ENCODE assay signal across 9 cellular contexts in genomic region chr20:21099653-21100589, GRCh38. TPM values are rescaled to one million over a fixed set of nuclear protein-coding genes. Genes with fewer than 3 reads are reported as not detected.
A peak's percentile ranks its signal among the peaks of the same experiment; 100 is the strongest.
DNase-seq lines count a peak whose midpoint lies in the region; ATAC-seq and TF ChIP-seq lines count a peak whose summit lies in the region.
"Had no signal": no experiment of that assay in that cellular context is flagged by ENCODE, and none has a peak within 500 bp of the region (broad histone marks: within the 10 kb centered on the region; RNA-seq: fewer than 3 reads in every experiment).

No MANE protein-coding gene starts in this region.

- H3K79me2 ChIP-seq in GM23248 (ENCODE audit: insufficient read depth), result no peaks in the 10 kb centered on the region

- H3K27me3 Mint-ChIP-seq in activated T-cell treated with anti-CD3 and anti-CD28 coated beads, Interleukin-2, amount 50 U/mL, for 72 hours (ENCODE audit: low read depth), result peaks cover 86% of the 10 kb centered on the region

- no peak overlapping the region for H3K27ac ChIP-seq in GM23248
- H3K27ac ChIP-seq in heart left ventricle, result peak overlapping the region in 1 of 12 donors; percentile 80
- peak overlapping the region in 1 of 4 donors; percentile 55 for H3K27ac ChIP-seq in gastrocnemius medialis

- in situ Hi-C loops in GM23248 (cut with MboI), result loop anchor here (10.0 kb wide), 1 partner anchor 65 kb away; no protein-coding TSS in a partner anchor
- in situ Hi-C loops in gastrocnemius medialis (cut with MboI; ENCODE audit: low sequenced_read_pairs in 4 of 4), result no loop called here

- H3K9me2 ChIP-seq in GM23248 (ENCODE audit: insufficient read depth), result no peaks in the 10 kb centered on the region

- no peaks in the 10 kb centered on the region for H3K4me1 ChIP-seq in GM23248 (ENCODE audit: insufficient read depth)
- peaks cover 0 to 41% (median 30%) of the 10 kb centered on the region in 12 donors for H3K4me1 ChIP-seq in heart left ventricle
- peaks cover 16 to 42% of the 10 kb centered on the region in 2 donors for H3K4me1 ChIP-seq in gastrocnemius medialis

- H3K9me3 Mint-ChIP-seq in activated T-cell treated with anti-CD3 and anti-CD28 coated beads, Interleukin-2, amount 50 U/mL, for 72 hours, result no peaks in the 10 kb centered on the region

- no peaks in the 10 kb centered on the region for H3K36me3 Mint-ChIP-seq in activated T-cell treated with anti-CD3 and anti-CD28 coated beads, Interleukin-2, amount 50 U/mL, for 72 hours (ENCODE audit: insufficient read depth in 2 of 2)

- peaks cover 40% of the 10 kb centered on the region for H3K4me1 Mint-ChIP-seq in activated T-cell treated with anti-CD3 and anti-CD28 coated beads, Interleukin-2, amount 50 U/mL, for 72 hours (ENCODE audit: low read depth)

- H3F3A ChIP-seq in GM23248 (ENCODE audit: insufficient read depth), result no peaks in the 10 kb centered on the region

- 13 to 17% methylated on average over 44 to 48 of the region's 48 CpGs for WGBS in GM23248 (ENCODE audit: low coverage in 1 of 2, low lambda C conversion rate in 2 of 2, missing lambda C conversion rate in 2 of 2), 2 experiments
- WGBS in heart left ventricle, 4 donors, result 3 to 4% (median 3%) methylated on average over 48 of the region's 48 CpGs

- peak overlapping the region; percentile 45 for H3K4me2 ChIP-seq in GM23248 (ENCODE audit: unreplicated experiment)

- intact Hi-C loops in heart left ventricle (cut with DNase I) (loop anchor here in 1 of 10 donors (10.0 kb wide), 1 partner anchor 235 kb away; no protein-coding TSS in a partner anchor), gastrocnemius medialis (cut with DNase I; ENCODE audit: low total_unique reads) (loop anchor here (10.0 kb wide), 2 partner anchors 215 to 405 kb away; no protein-coding TSS in a partner anchor)

- no peaks in the 10 kb centered on the region for H4K20me1 ChIP-seq in GM23248 (ENCODE audit: insufficient read depth)

- no peaks in the 10 kb centered on the region for H3K9me3 ChIP-seq in GM23248 (ENCODE audit: low read depth)
- H3K9me3 ChIP-seq in heart left ventricle, result no peaks in the 10 kb centered on the region
- H3K9me3 ChIP-seq in gastrocnemius medialis, result no peaks in the 10 kb centered on the region

- H3K36me3 ChIP-seq in GM23248 (ENCODE audit: low read depth) (no peaks in the 10 kb centered on the region), heart left ventricle (no peaks in the 10 kb centered on the region), gastrocnemius medialis (no peaks in the 10 kb centered on the region)

- TF ChIP-seq CTCF in heart left ventricle (IDR thresholded peaks at IDR 0.05), result no peak
- no peak for TF ChIP-seq CTCF in gastrocnemius medialis (IDR thresholded peaks at IDR 0.05 in 4 of 5, conservative IDR thresholded peaks at IDR 0.05 in 1 of 5)

- H3K4me3 Mint-ChIP-seq in activated T-cell treated with anti-CD3 and anti-CD28 coated beads, Interleukin-2, amount 50 U/mL, for 72 hours, result peak overlapping the region; percentile 92 to 98

- H3K27me3 ChIP-seq in GM23248 (replicated peaks; ENCODE audit: insufficient read depth), result peaks cover 86% of the 10 kb centered on the region
- peaks cover 51 to 100% (median 85%) of the 10 kb centered on the region in 9 donors for H3K27me3 ChIP-seq in heart left ventricle
- H3K27me3 ChIP-seq in gastrocnemius medialis, result peaks cover 66 to 83% (median 79%) of the 10 kb centered on the region in 3 donors

- H3K4me3 ChIP-seq in GM23248 (0 out of 2 replicates have a peak overlapping the region, but pooled peaks have one; percentile 25), heart left ventricle (peak overlapping the region; percentile 8 to 66 (median 48)), gastrocnemius medialis (peak overlapping the region; percentile 43 to 59 (median 46))

- H2AFZ ChIP-seq in GM23248, result no peak overlapping the region

- H3K27ac Mint-ChIP-seq in activated T-cell treated with anti-CD3 and anti-CD28 coated beads, Interleukin-2, amount 50 U/mL, for 72 hours, result peak overlapping the region; percentile 96

- TF ChIP-seq POLR2A in heart left ventricle (IDR thresholded peaks at IDR 0.05) (no peak), gastrocnemius medialis (IDR thresholded peaks at IDR 0.05) (no peak)

- no peak overlapping the region for H3K9ac ChIP-seq in GM23248

- peak; percentile 40 for DNase-seq in ELF-1 (ENCODE audit: low read depth, low spot score)
- no peak for DNase-seq in GM23248
- DNase-seq in NCI-H510A treated with DMSO at 0.1 percent for 48 hours (lab: John Stamatoyannopoulos, UW), result peak; percentile 88
- peak; percentile 55 to 58 for DNase-seq in activated T-cell treated with anti-CD3 and anti-CD28 coated beads, Interleukin-2, amount 50 U/mL, for 72 hours
- DNase-seq in heart left ventricle, result peak in 4 of 5 donors; percentile 33 to 72 (median 48)
- DNase-seq in gastrocnemius medialis, result no peak
- DNase-seq in cerebellum (ENCODE audit: low spot score), result no peak

- peak; percentile 41 to 47 for ATAC-seq in activated T-cell treated with anti-CD3 and anti-CD28 coated beads, Interleukin-2, amount 50 U/mL, for 72 hours (replicated peaks in 1 of 2)
- ATAC-seq in heart left ventricle (peak in 1 of 4 donors; percentile 58), gastrocnemius medialis (no peak), HG03025 (IDR thresholded peaks at IDR 0.05; ENCODE audit: low FRiP score, unreplicated experiment) (no peak)

RNA-seq across cellular contexts. Expression of gene LINC00237, which starts 6.2 kb away (rescaled TPM):
- not detected in 2 replicates for total RNA-seq in GM23248 (2014; rRNA removed; shearing (Covaris generic))
- not detected in 2 replicates for polyA plus RNA-seq in GM23248 (2016; fragmentation: Nextera tagmentation; extraction: Ambion mirVana)
- total RNA-seq in activated T-cell treated with anti-CD3 and anti-CD28 coated beads, Interleukin-2, amount 50 U/mL, for 72 hours, result under 1 TPM; 0.41 to 0.49 TPM
- total RNA-seq in heart left ventricle, result not detected
- polyA plus RNA-seq in heart left ventricle, result not detected
- total RNA-seq in gastrocnemius medialis, result not detected
- 0.45 TPM for total RNA-seq in cerebellum
- total RNA-seq: RPMI7951 had no signal

RNA-seq across cellular contexts. Expression of gene KIZ, which starts 26.0 kb away (rescaled TPM):
- total RNA-seq in GM23248 (2014; rRNA removed; shearing (Covaris generic)), result 24.5 and 35.9 TPM in 2 replicates
- polyA plus RNA-seq in GM23248 (2016; fragmentation: Nextera tagmentation; extraction: Ambion mirVana) (15.2 and 15.4 TPM in 2 replicates), heart left ventricle (10 to 100 TPM in 1 of 2 donors, 1 to 10 TPM in 1; 8.8 to 19.4 TPM)
- 10 to 100 TPM; 24.0 to 30.9 TPM for total RNA-seq in activated T-cell treated with anti-CD3 and anti-CD28 coated beads, Interleukin-2, amount 50 U/mL, for 72 hours
- total RNA-seq in heart left ventricle (10 to 100 TPM; 15.2 to 31.2 (median 25.2) TPM), gastrocnemius medialis (10 to 100 TPM; 21.1 to 66.6 (median 34.6) TPM), cerebellum (13.1 TPM)

Comparison
In these comparisons a context has a peak if more than half of its experiments do, and no peak if none do; other contexts are left out.
1. DNase-seq: peak in ELF-1 (single experiment), NCI-H510A treated with DMSO at 0.1 percent for 48 hours (single experiment), activated T-cell treated with anti-CD3 and anti-CD28 coated beads, Interleukin-2, amount 50 U/mL, for 72 hours (2 of 2) and heart left ventricle (4 of 5); none in GM23248 (single experiment), gastrocnemius medialis (0 of 2) and cerebellum (single experiment).
2. ATAC-seq: peak in activated T-cell treated with anti-CD3 and anti-CD28 coated beads, Interleukin-2, amount 50 U/mL, for 72 hours (2 of 2); none in gastrocnemius medialis (0 of 2) and HG03025 (single experiment).
3. Peak in every context shown above with its lines, with median percentiles within 50 percentile points of each other: H3K4me3 ChIP-seq.